ENCODE assay signal across 8 cellular contexts in the genomic region with DNA sequence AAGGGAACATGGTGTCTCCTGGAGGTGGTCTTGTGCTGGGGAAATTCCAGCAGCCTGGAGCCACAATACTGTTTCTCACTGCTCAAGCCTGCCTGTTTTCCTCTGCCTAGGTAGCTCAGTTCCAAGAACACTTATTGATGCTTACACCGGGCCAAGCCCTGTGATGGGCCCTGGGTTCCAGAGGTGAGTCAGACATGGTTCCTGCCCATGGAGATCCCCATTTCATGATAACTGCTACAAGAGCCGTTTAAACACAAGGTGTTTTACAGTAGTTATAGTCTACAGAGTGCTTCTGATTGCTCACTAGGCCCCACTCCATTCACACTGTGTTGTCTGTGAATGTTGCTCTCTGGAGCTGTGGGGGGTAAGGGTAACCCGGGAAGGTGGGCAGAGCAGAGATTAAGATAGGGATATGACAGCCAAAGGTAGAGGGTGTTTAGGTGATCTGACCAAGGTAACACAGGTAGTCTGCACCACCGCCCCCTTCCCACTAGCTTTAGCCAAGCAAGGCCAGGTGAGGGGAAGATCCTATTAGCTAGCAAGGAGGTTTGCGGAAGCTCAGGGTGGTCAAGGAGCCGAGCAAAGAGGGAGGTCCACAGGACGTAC. TPM values are rescaled to one million over a fixed set of nuclear protein-coding genes. Genes with fewer than 3 reads are reported as not detected.
A peak's percentile ranks its signal among the peaks of the same experiment; 100 is the strongest.
DNase-seq lines count a peak whose midpoint lies in the region; ATAC-seq and TF ChIP-seq lines count a peak whose summit lies in the region.

No MANE protein-coding gene starts in this region.

- no peaks in the 10 kb centered on the region for H3K36me3 Mint-ChIP-seq in activated naive CD8-positive, alpha-beta T cell treated with anti-CD3 and anti-CD28 coated beads, Interleukin-2, amount 50 U/mL, for 24 hours (ENCODE audit: low read depth)

- peak overlapping the region; percentile 88 for H3K27ac ChIP-seq in suprapubic skin

- TF ChIP-seq POLR2A in suprapubic skin (IDR thresholded peaks at IDR 0.05): no peak

- H3K27me3 Mint-ChIP-seq in activated naive CD8-positive, alpha-beta T cell treated with anti-CD3 and anti-CD28 coated beads, Interleukin-2, amount 50 U/mL, for 24 hours: no peaks in the 10 kb centered on the region

- H3K4me1 ChIP-seq in suprapubic skin: peaks cover 44% of the 10 kb centered on the region

- peak overlapping the region; percentile 82 for H3K27ac Mint-ChIP-seq in activated naive CD8-positive, alpha-beta T cell treated with anti-CD3 and anti-CD28 coated beads, Interleukin-2, amount 50 U/mL, for 24 hours

- WGBS in suprapubic skin: 33% methylated on average over 7 of the region's 7 CpGs

- peak overlapping the region; percentile 82 for H3K4me3 Mint-ChIP-seq in activated naive CD8-positive, alpha-beta T cell treated with anti-CD3 and anti-CD28 coated beads, Interleukin-2, amount 50 U/mL, for 24 hours

- TF ChIP-seq CTCF in suprapubic skin (IDR thresholded peaks at IDR 0.05): no peak

- H3K9me3 Mint-ChIP-seq in activated naive CD8-positive, alpha-beta T cell treated with anti-CD3 and anti-CD28 coated beads, Interleukin-2, amount 50 U/mL, for 24 hours: no peaks in the 10 kb centered on the region

- H3K36me3 ChIP-seq in suprapubic skin: no peaks in the 10 kb centered on the region

- peaks cover 28% of the 10 kb centered on the region for H3K4me1 Mint-ChIP-seq in activated naive CD8-positive, alpha-beta T cell treated with anti-CD3 and anti-CD28 coated beads, Interleukin-2, amount 50 U/mL, for 24 hours

- peak; percentile 44 for ATAC-seq in activated naive CD8-positive, alpha-beta T cell treated with anti-CD3 and anti-CD28 coated beads, Interleukin-2, amount 50 U/mL, for 24 hours
- ATAC-seq in GM19035 (IDR thresholded peaks at IDR 0.05; ENCODE audit: unreplicated experiment) (no peak), GM19463 (IDR thresholded peaks at IDR 0.05; ENCODE audit: unreplicated experiment) (no peak)

- no peaks in the 10 kb centered on the region for H3K9me3 ChIP-seq in suprapubic skin

- no peak for TF ChIP-seq EP300 in suprapubic skin (IDR thresholded peaks at IDR 0.05)

- peak overlapping the region; percentile 96 for H3K4me3 ChIP-seq in suprapubic skin

- no peaks in the 10 kb centered on the region for H3K27me3 ChIP-seq in suprapubic skin

- DNase-seq in NCI-H526 treated with DMSO at 0.1 percent for 48 hours (lab: John Stamatoyannopoulos, UW) (peak; percentile 67), NCI-H526 (lab: John Stamatoyannopoulos, UW) (no peak), kidney tubule cell (ENCODE audit: low spot score) (peak; percentile 59), suprapubic skin (ENCODE audit: low spot score in 2 of 2) (no peak), NCI-H524 treated with DMSO at 0.1 percent for 48 hours (lab: John Stamatoyannopoulos, UW) (no peak)
- no peak for DNase-seq in activated naive CD8-positive, alpha-beta T cell treated with anti-CD3 and anti-CD28 coated beads, Interleukin-2, amount 50 U/mL, for 24 hours

RNA-seq across cellular contexts. Expression of gene MICAL2, which starts 0.7 kb away (rescaled TPM):
- total RNA-seq in suprapubic skin: 100 to 1,000 TPM; 117 to 232 (median 164) TPM

Comparison
In these comparisons a context has a peak if more than half of its experiments do, and no peak if none do; other contexts are left out.
1. DNase-seq: peak in NCI-H526 treated with DMSO at 0.1 percent for 48 hours (single experiment) and kidney tubule cell (single experiment); none in NCI-H526 (0 of 2), activated naive CD8-positive, alpha-beta T cell treated with anti-CD3 and anti-CD28 coated beads, Interleukin-2, amount 50 U/mL, for 24 hours (single experiment), suprapubic skin (0 of 2) and NCI-H524 treated with DMSO at 0.1 percent for 48 hours (single experiment).